ENCODE assay signal across 8 cellular contexts in genomic region chr6:33247977-33248642, GRCh38. TPM values are rescaled to one million over a fixed set of nuclear protein-coding genes. Genes with fewer than 3 reads are reported as not detected.
DNase-seq lines count a peak whose midpoint lies in the region; TF ChIP-seq lines count a peak whose summit lies in the region.

No MANE protein-coding gene starts in this region.

- H3K4me1 ChIP-seq in neutrophil (ENCODE audit: control insufficient read depth in 1 of 2, insufficient read depth in 1 of 2, low read depth in 1 of 2, low read length in 1 of 2), result peaks cover 23 to 24% of the 10 kb centered on the region in 2 experiments
- peaks cover 9 to 27% (median 25%) of the 10 kb centered on the region in 5 donors for H3K4me1 ChIP-seq in subcutaneous abdominal adipose tissue (ENCODE audit: control insufficient read depth in 5 of 5, insufficient read depth in 5 of 5, low read length in 5 of 5)

- TF ChIP-seq CTCF in neutrophil (IDR thresholded peaks at IDR 0.05), result peak; percentile 96

- H3K4me3 ChIP-seq in H7 (ENCODE audit: insufficient read depth, low read depth, low read length), result peak overlapping the region; percentile 72
- H3K4me3 ChIP-seq in SK-N-MC, result peak overlapping the region; percentile 87
- H3K4me3 ChIP-seq in neutrophil (ENCODE audit: low read depth in 1 of 2, low read length in 1 of 2), result peak overlapping the region; percentile 59 to 67
- H3K4me3 ChIP-seq in subcutaneous abdominal adipose tissue (ENCODE audit: low read depth in 1 of 5, low read length in 5 of 5), result peak overlapping the region; percentile 35 to 84 (median 68)

- H3K36me3 ChIP-seq in H7 (replicated peaks; ENCODE audit: control insufficient read depth, insufficient read depth, low read length), result no peaks in the 10 kb centered on the region; the same call in 1 of the 2 replicates
- H3K36me3 ChIP-seq in SK-N-MC (ENCODE audit: insufficient read depth, low read length), result peaks cover 5% of the 10 kb centered on the region; the same call in 1 of the 2 replicates
- peaks cover 5% of the 10 kb centered on the region for H3K36me3 ChIP-seq in neutrophil
- peaks cover 2 to 23% (median 11%) of the 10 kb centered on the region in 5 donors for H3K36me3 ChIP-seq in subcutaneous abdominal adipose tissue (ENCODE audit: control insufficient read depth in 5 of 5, insufficient read depth in 5 of 5, low read length in 5 of 5)

- peaks cover 25% of the 10 kb centered on the region for H3K27me3 ChIP-seq in H7 (ENCODE audit: control insufficient read depth, insufficient read depth, low read length)
- peaks cover 40% of the 10 kb centered on the region for H3K27me3 ChIP-seq in neutrophil
- no peaks in the 10 kb centered on the region for H3K27me3 ChIP-seq in subcutaneous abdominal adipose tissue (ENCODE audit: control insufficient read depth in 5 of 5, insufficient read depth in 4 of 5, low read length in 5 of 5)

- peak overlapping the region; percentile 93; the same call in 1 of the 2 replicates for H3K27ac ChIP-seq in SK-N-MC
- H3K27ac ChIP-seq in neutrophil, result peak overlapping the region; percentile 94
- peak overlapping the region; percentile 93 for H3K27ac ChIP-seq in subcutaneous abdominal adipose tissue (ENCODE audit: low read depth, low read length)

- DNase-seq in COR-L47 (lab: John Stamatoyannopoulos, UW) (peak; percentile 72), H7 (peak; percentile 92), NCI-H1092 treated with DMSO at 0.1 percent for 48 hours (lab: John Stamatoyannopoulos, UW) (peak; percentile 69), SK-N-MC (ENCODE audit: low read depth, low spot score) (peak; percentile 39), germinal center (ENCODE audit: low spot score) (peak; percentile 80)
- peak; percentile 92 for DNase-seq in activated naive CD4-positive, alpha-beta T cell treated with anti-CD3 and anti-CD28 coated beads, Interleukin-2, amount 50 U/mL, for 16 hours

- H3K9me3 ChIP-seq in SK-N-MC (ENCODE audit: low read depth, low read length) (no peaks in the 10 kb centered on the region), neutrophil (no peaks in the 10 kb centered on the region), subcutaneous abdominal adipose tissue (ENCODE audit: control insufficient read depth in 5 of 5, low read length in 5 of 5) (no peaks in the 10 kb centered on the region)

- H3K9ac ChIP-seq in SK-N-MC (ENCODE audit: insufficient read length) (peak overlapping the region; percentile 83), subcutaneous abdominal adipose tissue (ENCODE audit: low read length in 5 of 5) (peak overlapping the region in 4 of 5 donors; percentile 47 to 84 (median 79))

RNA-seq across cellular contexts. Expression of gene VPS52, which starts 23.6 kb away (rescaled TPM):
- 54.1 and 57.8 TPM in 2 replicates for total RNA-seq in H7 (2014; rRNA removed; shearing (Covaris generic))

RNA-seq across cellular contexts. Expression of gene RPS18, which starts 23.8 kb away (rescaled TPM):
- 3,561 and 4,135 TPM in 2 replicates for total RNA-seq in H7 (2014; rRNA removed; shearing (Covaris generic))

RNA-seq across cellular contexts. Expression of gene B3GALT4, which starts 28.8 kb away (rescaled TPM):
- total RNA-seq in H7 (2014; rRNA removed; shearing (Covaris generic)), result 5.6 and 8.3 TPM in 2 replicates

RNA-seq across cellular contexts. Expression of gene RING1, which starts 39.8 kb away (rescaled TPM):
- total RNA-seq in H7 (2014; rRNA removed; shearing (Covaris generic)), result 18.5 and 19.7 TPM in 2 replicates

RNA-seq across cellular contexts. Expression of gene WDR46, which starts 40.9 kb away (rescaled TPM):
- 72.0 and 96.6 TPM in 2 replicates for total RNA-seq in H7 (2014; rRNA removed; shearing (Covaris generic))

Comparison
In these comparisons a context has a peak if more than half of its experiments do, and no peak if none do; other contexts are left out.
1. Peak in every context shown above with its lines: DNase-seq, H3K4me3 ChIP-seq and H3K27ac ChIP-seq.
2. DNase-seq: peak in every context shown above with its lines; median percentile 92 in H7; 92 in activated naive CD4-positive, alpha-beta T cell treated with anti-CD3 and anti-CD28 coated beads, Interleukin-2, amount 50 U/mL, for 16 hours; 80 in germinal center; 72 in COR-L47; 69 in NCI-H1092 treated with DMSO at 0.1 percent for 48 hours; 39 in SK-N-MC.